ENCODE assay signal across 8 cellular contexts in genomic region chr11:113242767-113243397, GRCh38.
DNase-seq lines count a peak whose midpoint lies in the region; ATAC-seq, FAIRE-seq and TF ChIP-seq lines count a peak whose summit lies in the region.

No MANE protein-coding gene starts in this region.

- peaks cover 13% of the 10 kb centered on the region for H3K36me3 Mint-ChIP-seq in neural crest cell (ENCODE audit: low read depth)

- H3K23ac ChIP-seq in H1 (ENCODE audit: insufficient read length) = no peak overlapping the region

- H3K9ac ChIP-seq in Loucy (ENCODE audit: low read depth, low read length, poor library complexity, severe bottlenecking) (peak overlapping the region; percentile 57), H1 (replicated peaks in 1 of 4; ENCODE audit: extremely low read depth in 1 of 4, low read depth in 3 of 4, low read length in 3 of 4) (peak overlapping the region in 1 of 4 experiments; percentile 50; a peak in 1 of 7 replicates)

- no peaks in the 10 kb centered on the region for H3K27me3 Mint-ChIP-seq in neural crest cell (ENCODE audit: low read depth)

- H3K36me3 ChIP-seq in Loucy (ENCODE audit: insufficient read depth, low read length) (no peaks in the 10 kb centered on the region), H1 (ENCODE audit: control insufficient read depth in 2 of 4, insufficient read depth in 4 of 4, low read length in 3 of 4) (no peaks in the 10 kb centered on the region)

- H4K5ac ChIP-seq in H1 (ENCODE audit: insufficient read length, low read depth, low read length) = no peak overlapping the region

- DNase-seq in AG10803 (ENCODE audit: low read depth) (peak; percentile 75), H1 (ENCODE audit: low read depth in 1 of 2, low spot score in 2 of 2) (no peak), neural crest cell (ENCODE audit: low read depth, low spot score) (no peak), NCI-H774 (lab: John Stamatoyannopoulos, UW) (no peak), NCI-H1092 treated with DMSO at 0.1 percent for 48 hours (lab: John Stamatoyannopoulos, UW) (no peak), NCI-H69 (lab: John Stamatoyannopoulos, UW) (no peak)

- H4K20me1 ChIP-seq in Loucy (ENCODE audit: insufficient read depth, low read length, poor library complexity, severe bottlenecking) (no peaks in the 10 kb centered on the region), H1 (replicated peaks in 1 of 2; ENCODE audit: control insufficient read depth in 1 of 2, insufficient read depth in 2 of 2, low read length in 2 of 2) (no peaks in the 10 kb centered on the region)

- H3K79me1 ChIP-seq in H1 (ENCODE audit: low read depth, low read length) = no peaks in the 10 kb centered on the region

- peak overlapping the region; percentile 68 for H3K4me2 ChIP-seq in Loucy (ENCODE audit: low read depth, low read length, poor library complexity, severe bottlenecking)
- H3K4me2 ChIP-seq in H1 (ENCODE audit: insufficient read depth in 1 of 2, low read depth in 2 of 2, low read length in 2 of 2) = peak overlapping the region; percentile 14 to 41; a peak in 3 of 4 replicates

- H3K14ac ChIP-seq in H1 (ENCODE audit: insufficient read length) = no peak overlapping the region

- no peaks in the 10 kb centered on the region for H3F3A ChIP-seq in Loucy (ENCODE audit: low read depth)

- peak overlapping the region; percentile 37 for H4K91ac ChIP-seq in H1 (replicated peaks; ENCODE audit: insufficient read length, low read length)

- H3K9me3 ChIP-seq in Loucy (ENCODE audit: insufficient read depth, low read depth, low read length) (no peaks in the 10 kb centered on the region), H1 (ENCODE audit: insufficient read depth in 2 of 2, low read depth in 1 of 2, low read length in 1 of 2) (no peaks in the 10 kb centered on the region)

- H3K23me2 ChIP-seq in H1 (ENCODE audit: low read depth, low read length) = no peaks in the 10 kb centered on the region

- TF ChIP-seq POLR2A in H1 (IDR thresholded peaks at IDR 0.05; ENCODE audit: control extremely low read depth in 1 of 2, low read depth in 2 of 2, low read length in 2 of 2) = no peak

- H2BK12ac ChIP-seq in H1 (ENCODE audit: low read depth, low read length) = peak overlapping the region; percentile 61; the same call in 1 of the 2 replicates

- no peak overlapping the region for H3K18ac ChIP-seq in H1 (ENCODE audit: extremely low read depth, low read length)

- H2BK5ac ChIP-seq in H1 (ENCODE audit: low read depth, low read length) = peak overlapping the region; percentile 35; the same call in 1 of the 2 replicates

- H3K9me3 Mint-ChIP-seq in neural crest cell = no peaks in the 10 kb centered on the region

- no peak overlapping the region for H2BK120ac ChIP-seq in H1 (replicated peaks; ENCODE audit: low read depth, low read length)

- no peak for TF ChIP-seq RAD21 in H1 (IDR thresholded peaks at IDR 0.05 in 1 of 2, conservative IDR thresholded peaks at IDR 0.05 in 1 of 2; ENCODE audit: low read depth in 2 of 2, low read length in 2 of 2)

- H3K4ac ChIP-seq in H1 (replicated peaks; ENCODE audit: insufficient read length, low read depth, low read length) = no peak overlapping the region

- CTCF ChIA-PET in H1 (lab: Charles Lee; ENCODE audit: partially characterized antibody) = interaction anchor here (0.8 to 1.7 kb wide), 6 partner anchors 11 to 789 kb away, joined by 3 to 4 read pairs (median 3); no protein-coding TSS in a partner anchor

- no peak overlapping the region for H3K56ac ChIP-seq in H1 (replicated peaks; ENCODE audit: insufficient read length, low read depth, low read length)

- no peak for ATAC-seq in GM19463 (IDR thresholded peaks at IDR 0.05; ENCODE audit: unreplicated experiment)

- peak overlapping the region; percentile 50 for H3K4me3 ChIP-seq in AG10803 (ENCODE audit: low read length)
- peak overlapping the region; percentile 64 for H3K4me3 ChIP-seq in Loucy (ENCODE audit: low read length, poor library complexity, severe bottlenecking)
- peak overlapping the region in 1 of 4 experiments; percentile 21; a peak in 1 of 8 replicates for H3K4me3 ChIP-seq in H1 (ENCODE audit: extremely low read depth in 1 of 4, insufficient read depth in 2 of 4, low read depth in 3 of 4, low read length in 4 of 4)

- no peak for FAIRE-seq in H1 (lab: Jason Lieb, UNC)

- no peaks in the 10 kb centered on the region for H3K9me2 ChIP-seq in Loucy (replicated peaks; ENCODE audit: low read depth, low read length)

- H3K4me1 ChIP-seq in Loucy (ENCODE audit: insufficient read depth, low read length, poor library complexity, severe bottlenecking) (no peaks in the 10 kb centered on the region), H1 (replicated peaks in 1 of 4; ENCODE audit: control insufficient read depth in 3 of 4, insufficient read depth in 4 of 4, low read length in 3 of 4) (peaks cover 0 to 8% (median 6%) of the 10 kb centered on the region in 4 experiments; a peak in 4 of 7 replicates)

- no peak overlapping the region for H2AK5ac ChIP-seq in H1 (ENCODE audit: low read depth, low read length)

- H3K27me3 ChIP-seq in Loucy (ENCODE audit: insufficient read depth, low read length, poor library complexity, severe bottlenecking) (no peaks in the 10 kb centered on the region), H1 (replicated peaks in 1 of 4; ENCODE audit: control insufficient read depth in 3 of 4, extremely low read depth in 1 of 4, insufficient read depth in 3 of 4, low read length in 3 of 4) (no peaks in the 10 kb centered on the region)

- TF ChIP-seq EP300 in H1 (IDR thresholded peaks at IDR 0.05; ENCODE audit: borderline replicate concordance in 1 of 2, low read depth in 2 of 2, low read length in 2 of 2) = no peak

- peaks cover 29% of the 10 kb centered on the region for H3K4me1 Mint-ChIP-seq in neural crest cell

- H3K79me2 ChIP-seq in Loucy (ENCODE audit: insufficient read depth, low read length) (no peaks in the 10 kb centered on the region), H1 (ENCODE audit: control insufficient read depth in 1 of 2, insufficient read depth in 2 of 2, low read length in 2 of 2) (no peaks in the 10 kb centered on the region)

- TF ChIP-seq CTCF in AG10803 (conservative IDR thresholded peaks at IDR 0.05; ENCODE audit: low read length) (no peak), Loucy (conservative IDR thresholded peaks at IDR 0.05; ENCODE audit: low read length) (no peak), H1 (IDR thresholded peaks at IDR 0.05; ENCODE audit: control extremely low read depth in 1 of 3, insufficient read depth in 1 of 3, low read depth in 1 of 3, low read length in 3 of 3) (no peak), neural crest cell (conservative IDR thresholded peaks at IDR 0.05) (no peak)

- POLR2A ChIA-PET in H1 (lab: Charles Lee; ENCODE audit: partially characterized antibody) = no interaction called here

- no peak overlapping the region for H3K4me3 Mint-ChIP-seq in neural crest cell

- H2AFZ ChIP-seq in Loucy (ENCODE audit: low read length) (peak overlapping the region; percentile 82), H1 (ENCODE audit: low read length) (peak overlapping the region; percentile 99)

- H3K27ac ChIP-seq in H1 (ENCODE audit: low read depth, low read length) = no peak overlapping the region; the same call in 1 of the 2 replicates

- 73% methylated on average over 21 of the region's 21 CpGs; no CpG with 5 or more reads in 1 of the 2 experiments for WGBS in H1 (ENCODE audit: extremely low coverage in 1 of 2, insufficient coverage in 1 of 2, insufficient read length in 1 of 2, insufficient replicate concordance in 2 of 2, low coverage in 1 of 2, low lambda C conversion rate in 2 of 2, missing lambda C conversion rate in 1 of 2), 2 experiments

- no peak overlapping the region for H2BK20ac ChIP-seq in H1 (ENCODE audit: low read length)

- peak overlapping the region; percentile 15 for H3K27ac Mint-ChIP-seq in neural crest cell (ENCODE audit: unreplicated experiment)

- no peak overlapping the region for H2BK15ac ChIP-seq in H1 (ENCODE audit: low read length)

- no peak overlapping the region for H4K8ac ChIP-seq in H1 (ENCODE audit: extremely low read depth, insufficient read depth, low read length)

TF ChIP-seq in H1, 55 proteins besides CTCF, POLR2A, EP300 and RAD21 (continues in another document):
- TF ChIP-seq TCF12 (IDR thresholded peaks at IDR 0.05; ENCODE audit: low read depth, low read length) = no peak
